16 cellular contexts compared by ENCODE assay signal in the genomic region with DNA sequence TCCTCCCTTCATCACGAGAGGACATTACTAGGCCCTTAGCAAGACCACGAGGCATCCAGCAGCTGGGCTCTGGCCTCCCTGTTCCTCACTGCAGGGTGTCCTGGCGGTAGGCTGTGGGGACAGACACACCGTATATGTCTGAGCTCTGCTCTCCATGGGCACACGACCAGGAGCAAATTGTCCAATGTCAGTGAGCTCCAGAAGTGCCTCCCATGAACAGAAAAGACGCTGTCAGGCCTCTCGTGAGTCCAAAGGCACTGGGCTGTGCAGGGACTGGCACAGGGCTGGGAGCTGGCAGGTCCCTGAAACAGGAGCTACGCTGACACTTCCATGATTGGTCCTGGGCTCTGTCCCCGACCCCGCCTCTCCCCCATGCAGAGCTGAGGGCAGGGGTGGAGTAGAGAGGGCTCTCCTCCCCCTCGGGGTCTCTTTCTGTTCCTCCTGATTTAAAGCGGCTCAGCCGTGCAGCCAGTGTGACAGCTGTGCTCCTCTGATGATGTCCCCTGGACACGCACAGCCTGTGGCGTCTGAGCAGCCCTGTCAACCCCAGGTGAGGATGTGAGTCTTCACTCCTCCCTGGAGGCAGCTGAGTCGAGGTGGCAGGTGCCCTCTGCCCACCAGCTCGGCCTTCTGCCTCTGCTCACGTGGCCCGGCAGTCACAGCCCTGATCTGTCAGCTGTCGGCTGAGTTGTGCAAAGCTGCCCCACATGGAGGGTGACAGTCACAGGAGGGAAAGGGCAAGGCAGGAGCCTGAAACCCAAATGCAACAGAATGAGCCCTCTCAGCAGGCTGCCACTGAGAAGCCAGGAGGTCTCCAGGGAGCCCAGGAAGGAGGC. TPM values are rescaled to one million over a fixed set of nuclear protein-coding genes. Genes with fewer than 3 reads are reported as not detected.
DNase-seq lines count a peak whose midpoint lies in the region; ATAC-seq lines count a peak whose summit lies in the region.
"Had no signal": no experiment of that assay in that cellular context is flagged by ENCODE, and none has a peak within 500 bp of the region (broad histone marks: within the 10 kb centered on the region; RNA-seq: fewer than 3 reads in every experiment).

No MANE protein-coding gene starts in this region.

- no peak overlapping the region for H3K27ac ChIP-seq in trophoblast cell (ENCODE audit: low read depth, low read length)
- H3K27ac ChIP-seq: gastrocnemius medialis, RWPE1, thoracic aorta had no signal

- H4K91ac ChIP-seq in trophoblast cell (ENCODE audit: low read depth, low read length): no peak overlapping the region

- H3K36me3 ChIP-seq in trophoblast cell (ENCODE audit: control insufficient read depth in 1 of 2, insufficient read depth in 2 of 2, low read length in 2 of 2): no peaks in the 10 kb centered on the region
- H3K36me3 ChIP-seq: gastrocnemius medialis, thoracic aorta had no signal

- no peak overlapping the region for H3K18ac ChIP-seq in trophoblast cell (ENCODE audit: low read length)

- no peak overlapping the region for H2BK12ac ChIP-seq in trophoblast cell (ENCODE audit: low read length)

- H3K27me3 ChIP-seq in trophoblast cell (ENCODE audit: insufficient read depth, low read length): no peaks in the 10 kb centered on the region
- H3K27me3 ChIP-seq: gastrocnemius medialis had no signal

- peaks cover 2% of the 10 kb centered on the region for H3K79me2 ChIP-seq in trophoblast cell (ENCODE audit: control insufficient read depth, insufficient read depth, low read length, poor library complexity)

- H3K4me2 ChIP-seq in trophoblast cell (ENCODE audit: low read length): no peak overlapping the region

- peak overlapping the region; percentile 10 for H3K4me3 ChIP-seq in trophoblast cell (ENCODE audit: low read depth, low read length)
- H3K4me3 ChIP-seq: gastrocnemius medialis, thoracic aorta had no signal

- peaks cover 3% of the 10 kb centered on the region for H3K9me3 ChIP-seq in trophoblast cell (ENCODE audit: insufficient read depth, low read depth, low read length)
- H3K9me3 ChIP-seq: gastrocnemius medialis, thoracic aorta had no signal

- H2BK120ac ChIP-seq in trophoblast cell (ENCODE audit: insufficient read depth, low read length, poor library complexity): no peak overlapping the region

- H3K23ac ChIP-seq in trophoblast cell (ENCODE audit: low read length): no peak overlapping the region

- H2BK5ac ChIP-seq in trophoblast cell (ENCODE audit: low read depth, low read length, poor library complexity): no peak overlapping the region

- peak; percentile 83 for ATAC-seq in Right ventricle myocardium superior (ENCODE audit: poor library complexity)
- no peak for ATAC-seq in HG02798 (IDR thresholded peaks at IDR 0.05; ENCODE audit: poor library complexity, unreplicated experiment)

- no peak overlapping the region for H4K12ac ChIP-seq in trophoblast cell (ENCODE audit: low read depth, low read length)

- H3K4ac ChIP-seq in trophoblast cell (ENCODE audit: low read depth, low read length): no peak overlapping the region

- peaks cover 2% of the 10 kb centered on the region for H3K79me1 ChIP-seq in trophoblast cell (ENCODE audit: low read length)

- no peak overlapping the region for H3K9ac ChIP-seq in trophoblast cell (ENCODE audit: low read length)

- no peak overlapping the region for H3K14ac ChIP-seq in trophoblast cell (ENCODE audit: low read length)

- H4K8ac ChIP-seq in trophoblast cell (ENCODE audit: low read depth, low read length): no peak overlapping the region

- peak overlapping the region; percentile 34 for H2AK5ac ChIP-seq in trophoblast cell (ENCODE audit: low read length)

- DNase-seq in NCI-H1417 (lab: John Stamatoyannopoulos, UW) (peak in 2 of 3 experiments; percentile 9 to 43), NCI-H1417 treated with DMSO at 0.1 percent for 48 hours (lab: John Stamatoyannopoulos, UW) (no peak), NAMALWA (ENCODE audit: low spot score) (peak; percentile 74), Right ventricle myocardium superior (peak; percentile 62), trophoblast cell (no peak), NCI-H187 (lab: John Stamatoyannopoulos, UW) (no peak)
- DNase-seq in effector CD8-positive, alpha-beta T cell (lab: John Stamatoyannopoulos, UW): no peak
- DNase-seq: COR-L47, gastrocnemius medialis, NCI-H345 had no signal

- no peak overlapping the region for H2AFZ ChIP-seq in trophoblast cell (ENCODE audit: insufficient read depth, low read length, poor library complexity)

- peaks cover 7 to 9% of the 10 kb centered on the region in 2 experiments for H3K4me1 ChIP-seq in trophoblast cell (ENCODE audit: control insufficient read depth in 1 of 2, insufficient read depth in 2 of 2, low read length in 2 of 2)
- H3K4me1 ChIP-seq: gastrocnemius medialis had no signal

- WGBS in trophoblast cell (ENCODE audit: extremely low coverage, insufficient coverage, insufficient read length): no CpG with 5 or more reads among the region's 20 CpGs

- intact Hi-C loops in Right ventricle myocardium superior (cut with DNase I): no loop called here

RNA-seq across cellular contexts. Expression of a gene that starts 13.0 kb away (rescaled TPM):
- total RNA-seq in Right ventricle myocardium superior: not detected
- polyA plus RNA-seq in trophoblast cell (2013): 0.03 and 0.12 TPM in 2 replicates
- total RNA-seq: gastrocnemius medialis, kidney epithelial cell, myocyte, skeletal muscle tissue, thoracic aorta had no signal

Comparison
In these comparisons a context has a peak if more than half of its experiments do, and no peak if none do; other contexts are left out.
1. DNase-seq: peak in NCI-H1417 (2 of 3), NAMALWA (single experiment) and Right ventricle myocardium superior (single experiment); none in NCI-H1417 treated with DMSO at 0.1 percent for 48 hours (single experiment), trophoblast cell (0 of 2), effector CD8-positive, alpha-beta T cell (single experiment) and NCI-H187 (0 of 2).